Comparison of ENCODE assay signal across 1 cellular context in genomic region chr14:103388664-103389063, GRCh38.
TF ChIP-seq lines count a peak whose summit lies in the region.

No MANE protein-coding gene starts in this region.

TF ChIP-seq in IMR-90, 13 proteins besides CTCF, POLR2A, EP300 and RAD21:
- no peak for TF ChIP-seq RCOR1 (IDR thresholded peaks at IDR 0.05; ENCODE audit: insufficient replicate concordance, low read length)
- TF ChIP-seq MAFK (IDR thresholded peaks at IDR 0.05; ENCODE audit: low read depth, low read length) = peak; percentile 93
